6 cellular contexts compared by ENCODE assay signal in genomic region chr9:83081010-83081409, GRCh38. TPM values are rescaled to one million over a fixed set of nuclear protein-coding genes. Genes with fewer than 3 reads are reported as not detected.
"Had no signal": no experiment of that assay in that cellular context is flagged by ENCODE, and none has a peak within 500 bp of the region (broad histone marks: within the 10 kb centered on the region; RNA-seq: fewer than 3 reads in every experiment).

No MANE protein-coding gene starts in this region.

- ATAC-seq: HepG2, K562 had no signal

- H3K4me3 ChIP-seq: K562 had no signal

- H3K27ac ChIP-seq: HL-60 had no signal

- DNase-seq: IMR-90, KBM-7 had no signal

RNA-seq across cellular contexts. Expression of gene RASEF, which starts 18.1 kb away (rescaled TPM):
- polyA plus RNA-seq: HepG2, IgD-negative memory B cell had no signal
